In genomic region chr19:38739440-38740251, GRCh38 we compare ENCODE assay signal across 1 cellular context.
TF ChIP-seq lines count a peak whose summit lies in the region.

No MANE protein-coding gene starts in this region.

TF ChIP-seq in SK-N-SH, 30 proteins besides CTCF, POLR2A, EP300 and RAD21 (continued from another document):
- TF ChIP-seq USF1 (IDR thresholded peaks at IDR 0.05; ENCODE audit: borderline replicate concordance, low read depth) (no peak), FOSL2 (IDR thresholded peaks at IDR 0.05; ENCODE audit: borderline replicate concordance, low read depth) (no peak), IRF3 (IDR thresholded peaks at IDR 0.05; ENCODE audit: low read depth, low read length) (no peak), GATA2 (CRISPR knock-in tag; IDR thresholded peaks at IDR 0.05) (no peak), RFX5 (IDR thresholded peaks at IDR 0.05; ENCODE audit: low read length) (no peak), FOXM1 (IDR thresholded peaks at IDR 0.05; ENCODE audit: low read depth) (no peak), YY1 (IDR thresholded peaks at IDR 0.05; ENCODE audit: low read depth) (no peak), SIN3A (IDR thresholded peaks at IDR 0.05; ENCODE audit: borderline replicate concordance, low read depth, low read length) (no peak), JUND (IDR thresholded peaks at IDR 0.05) (no peak), TEAD4 (IDR thresholded peaks at IDR 0.05; ENCODE audit: borderline replicate concordance, insufficient read depth) (no peak), NFIC (IDR thresholded peaks at IDR 0.05; ENCODE audit: borderline replicate concordance) (no peak), PBX3 (IDR thresholded peaks at IDR 0.05) (no peak), ELF1 (IDR thresholded peaks at IDR 0.05) (no peak), MAX (IDR thresholded peaks at IDR 0.05; ENCODE audit: low read depth) (no peak), RCOR1 (IDR thresholded peaks at IDR 0.05; ENCODE audit: low read length) (no peak), CHD2 (IDR thresholded peaks at IDR 0.05; ENCODE audit: low read length, partially characterized antibody) (no peak), NRF1 (IDR thresholded peaks at IDR 0.05; ENCODE audit: low read depth, low read length) (no peak), GABPA (IDR thresholded peaks at IDR 0.05; ENCODE audit: low read depth) (no peak), TAF1 (IDR thresholded peaks at IDR 0.05; ENCODE audit: borderline replicate concordance, low read depth, low read length) (no peak)
TF ChIP-seq in SK-N-SH: peak in this region for 0.
